Comparison of ENCODE assay signal across 11 cellular contexts in the genomic region with DNA sequence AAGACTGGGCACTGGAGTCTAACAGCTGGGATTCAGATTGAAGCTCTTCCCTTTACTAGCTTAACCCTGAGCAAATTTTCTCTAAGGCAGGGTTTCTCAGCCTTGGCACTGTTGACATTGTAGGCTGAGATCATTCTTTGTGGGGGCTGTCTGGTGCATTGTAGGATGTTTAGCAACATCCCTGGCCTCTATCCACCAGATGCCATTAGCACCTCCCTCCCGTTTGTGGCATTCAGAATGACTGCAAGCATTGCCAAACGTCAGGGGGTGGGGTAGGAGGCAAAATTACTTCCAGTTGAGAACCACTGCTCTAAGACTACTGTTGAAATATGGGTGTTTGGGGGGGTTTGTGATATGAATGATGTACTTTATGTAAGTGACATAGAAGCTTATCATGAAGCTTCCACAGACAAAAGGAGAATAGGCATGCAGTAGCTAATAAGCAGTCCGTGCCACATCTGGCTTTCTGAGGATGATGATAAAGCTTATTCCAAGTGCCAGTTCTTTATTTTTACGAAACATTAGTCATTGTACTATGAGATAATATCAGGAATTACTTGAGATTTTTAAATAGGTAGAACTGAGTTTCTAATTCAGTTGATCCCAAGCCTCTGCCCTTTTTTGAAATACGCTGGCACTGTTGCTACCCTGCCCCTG. TPM values are rescaled to one million over a fixed set of nuclear protein-coding genes. Genes with fewer than 3 reads are reported as not detected.
DNase-seq lines count a peak whose midpoint lies in the region; ATAC-seq and TF ChIP-seq lines count a peak whose summit lies in the region.
"Had no signal": no experiment of that assay in that cellular context is flagged by ENCODE, and none has a peak within 500 bp of the region (broad histone marks: within the 10 kb centered on the region; RNA-seq: fewer than 3 reads in every experiment).

No MANE protein-coding gene starts in this region.

- TF ChIP-seq CTCF in kidney epithelial cell (IDR thresholded peaks at IDR 0.05; ENCODE audit: insufficient read depth, low read length, poor library complexity, severe bottlenecking), result no peak

- H3K4me1 ChIP-seq in ACC112 (ENCODE audit: control insufficient read depth, insufficient read depth, low read length, unreplicated experiment) (peaks cover 47% of the 10 kb centered on the region), adipocyte (ENCODE audit: control insufficient read depth, insufficient read depth, low read length) (peaks cover 43% of the 10 kb centered on the region)

- H3K9ac ChIP-seq in adipocyte (ENCODE audit: low read length), result peak overlapping the region; percentile 60

- H3K27ac ChIP-seq in ACC112 (ENCODE audit: low read depth, low read length), result peak overlapping the region; percentile 32
- H3K27ac ChIP-seq: gastrocnemius medialis had no signal

- ATAC-seq in HG03520 (IDR thresholded peaks at IDR 0.05; ENCODE audit: unreplicated experiment), result no peak
- ATAC-seq in GM21367 (IDR thresholded peaks at IDR 0.05; ENCODE audit: unreplicated experiment), result no peak
- ATAC-seq in GM18517 (IDR thresholded peaks at IDR 0.05; ENCODE audit: unreplicated experiment), result no peak

- H3K36me3 ChIP-seq in ACC112 (ENCODE audit: insufficient read depth, low read length), result 0 out of 2 replicates have a peak, but pooled peaks cover 3% of the 10 kb centered on the region
- H3K36me3 ChIP-seq in adipocyte (ENCODE audit: control insufficient read depth, insufficient read depth, low read length, severe bottlenecking), result peaks cover 4% of the 10 kb centered on the region
- peaks cover 1% of the 10 kb centered on the region for H3K36me3 ChIP-seq in kidney epithelial cell (ENCODE audit: control insufficient read depth, insufficient read depth, low read length)
- H3K36me3 ChIP-seq: gastrocnemius medialis had no signal

- H3K9me3 ChIP-seq in adipocyte (ENCODE audit: control insufficient read depth, low read length), result no peaks in the 10 kb centered on the region
- H3K9me3 ChIP-seq: gastrocnemius medialis had no signal

- H3K4me3 ChIP-seq in ACC112 (ENCODE audit: low read depth, low read length) (peak overlapping the region; percentile 18; the same call in 1 of the 2 replicates), adipocyte (ENCODE audit: low read length) (peak overlapping the region; percentile 57), kidney epithelial cell (ENCODE audit: low read depth, low read length) (no peak overlapping the region)
- H3K4me3 ChIP-seq: gastrocnemius medialis had no signal

- DNase-seq in HT1080 (ENCODE audit: low read depth), result peak; percentile 59
- DNase-seq in adipocyte (ENCODE audit: low read depth), result peak; percentile 94
- peak; percentile 35 for DNase-seq in kidney epithelial cell (ENCODE audit: low read depth)
- no peak for DNase-seq in Ammon's horn (ENCODE audit: low spot score)
- DNase-seq: activated gamma-delta T cell, NCI-H1694 had no signal

- no peak overlapping the region for H2AFZ ChIP-seq in ACC112 (ENCODE audit: low read length, unreplicated experiment)

- H3K79me2 ChIP-seq in ACC112 (ENCODE audit: control insufficient read depth, insufficient read depth, low read length, unreplicated experiment), result peaks cover 46% of the 10 kb centered on the region

- H3K27me3 ChIP-seq in ACC112 (ENCODE audit: insufficient read depth, low read length), result no peaks in the 10 kb centered on the region
- no peaks in the 10 kb centered on the region for H3K27me3 ChIP-seq in adipocyte (replicated peaks; ENCODE audit: control insufficient read depth, insufficient read depth, low read length)
- H3K27me3 ChIP-seq in kidney epithelial cell (ENCODE audit: control insufficient read depth, insufficient read depth, low read length), result no peaks in the 10 kb centered on the region
- H3K27me3 ChIP-seq: gastrocnemius medialis had no signal

RNA-seq across cellular contexts. Expression of a gene that starts 39.3 kb away (rescaled TPM):
- total RNA-seq in HT1080 (2014; rRNA removed; shearing (Covaris generic)), result 24.1 and 25.0 TPM in 2 replicates
- polyA plus RNA-seq in HT1080 (2015; cell fraction: cytosol; rRNA removed), result 19.0 and 20.3 TPM in 2 replicates
- 19.1 and 19.4 TPM in 2 replicates for polyA plus RNA-seq in HT1080 (2015; cell fraction: nucleus; rRNA removed)
- 7.1 and 10.3 TPM in 2 replicates for total RNA-seq in kidney epithelial cell

RNA-seq across cellular contexts. Expression of a gene that starts 39.5 kb away (rescaled TPM):
- total RNA-seq in HT1080 (2014; rRNA removed; shearing (Covaris generic)), result 2,510 and 2,511 TPM in 2 replicates
- 2,575 and 4,354 TPM in 2 replicates for polyA plus RNA-seq in HT1080 (2015; cell fraction: cytosol; rRNA removed)
- polyA plus RNA-seq in HT1080 (2015; cell fraction: nucleus; rRNA removed), result 1,618 and 1,721 TPM in 2 replicates
- 3,479 and 3,843 TPM in 2 replicates for total RNA-seq in kidney epithelial cell
